Comparison of ENCODE assay signal across 1 cellular context in genomic region chr19:30565680-30566079, GRCh38.
TF ChIP-seq lines count a peak whose summit lies in the region.

No MANE protein-coding gene starts in this region.

TF ChIP-seq in SK-N-SH, 30 proteins besides CTCF, POLR2A, EP300 and RAD21 (continued from another document):
- TF ChIP-seq CHD2 (IDR thresholded peaks at IDR 0.05; ENCODE audit: low read length, partially characterized antibody), result no peak
- TF ChIP-seq JUND (IDR thresholded peaks at IDR 0.05), result no peak
- TF ChIP-seq MAX (IDR thresholded peaks at IDR 0.05; ENCODE audit: low read depth), result no peak
- no peak for TF ChIP-seq MXI1 (IDR thresholded peaks at IDR 0.05; ENCODE audit: low read depth, low read length)
